1 cellular context compared by ENCODE assay signal in genomic region chr5:64340293-64340692, GRCh38.
TF ChIP-seq lines count a peak whose summit lies in the region.

No MANE protein-coding gene starts in this region.

TF ChIP-seq in HEK293T, 16 proteins besides CTCF, POLR2A, EP300 and RAD21 (continued from another document):
- TF ChIP-seq, protein P1, sequence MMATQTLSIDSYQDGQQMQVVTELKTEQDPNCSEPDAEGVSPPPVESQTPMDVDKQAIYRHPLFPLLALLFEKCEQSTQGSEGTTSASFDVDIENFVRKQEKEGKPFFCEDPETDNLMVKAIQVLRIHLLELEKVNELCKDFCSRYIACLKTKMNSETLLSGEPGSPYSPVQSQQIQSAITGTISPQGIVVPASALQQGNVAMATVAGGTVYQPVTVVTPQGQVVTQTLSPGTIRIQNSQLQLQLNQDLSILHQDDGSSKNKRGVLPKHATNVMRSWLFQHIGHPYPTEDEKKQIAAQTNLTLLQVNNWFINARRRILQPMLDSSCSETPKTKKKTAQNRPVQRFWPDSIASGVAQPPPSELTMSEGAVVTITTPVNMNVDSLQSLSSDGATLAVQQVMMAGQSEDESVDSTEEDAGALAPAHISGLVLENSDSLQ (IDR thresholded peaks at IDR 0.05) = no peak
